ENCODE assay signal across 21 cellular contexts in genomic region chr6:168156742-168157265, GRCh38.
A peak's percentile ranks its signal among the peaks of the same experiment; 100 is the strongest.
DNase-seq lines count a peak whose midpoint lies in the region; ATAC-seq, FAIRE-seq and TF ChIP-seq lines count a peak whose summit lies in the region.
"Had no signal": no experiment of that assay in that cellular context is flagged by ENCODE, and none has a peak within 500 bp of the region (broad histone marks: within the 10 kb centered on the region; RNA-seq: fewer than 3 reads in every experiment).

No MANE protein-coding gene starts in this region.

- ATAC-seq in left colon (peak; percentile 14), GM19452 (IDR thresholded peaks at IDR 0.05; ENCODE audit: unreplicated experiment) (no peak)
- ATAC-seq: activated CD8-positive, alpha-beta T cell treated with anti-CD3 and anti-CD28 coated beads, Interleukin-2, amount 10 ng/mL, durations not matched to agents 7 days and 5 days; stimulated activated naive B cell treated with anti-CD40 and anti-IgM and Interleukin-4, amounts not matched to agents 10 μg/mL and 1 μg/mL and 100 μg/mL, for 72 hours had no signal

- no peaks in the 10 kb centered on the region for H3K79me2 ChIP-seq in astrocyte (ENCODE audit: insufficient read depth, low read length)

- peaks cover 43% of the 10 kb centered on the region for H3K4me1 Mint-ChIP-seq in astrocyte (ENCODE audit: low read depth, unreplicated experiment)
- H3K4me1 Mint-ChIP-seq: B cell; stimulated activated naive B cell treated with anti-CD40 and anti-IgM and Interleukin-4, amounts not matched to agents 10 μg/mL and 1 μg/mL and 100 μg/mL, for 72 hours had no signal

- peak; percentile 43 for FAIRE-seq in astrocyte (lab: Jason Lieb, UNC)
- FAIRE-seq: colon, endometrium, frontal cortex had no signal

- H3K36me3 ChIP-seq in astrocyte (ENCODE audit: insufficient read depth, low read length) (no peaks in the 10 kb centered on the region), skeletal muscle satellite cell (ENCODE audit: insufficient read depth, low read length) (no peaks in the 10 kb centered on the region)
- H3K36me3 ChIP-seq: MG63, thoracic aorta had no signal

- H3K4me3 ChIP-seq in astrocyte (ENCODE audit: insufficient read depth, low read depth, low read length) (no peak overlapping the region), skeletal muscle satellite cell (ENCODE audit: low read length) (no peak overlapping the region)
- H3K4me3 ChIP-seq: MG63, thoracic aorta had no signal

- H3K9me3 Mint-ChIP-seq in astrocyte (ENCODE audit: unreplicated experiment): no peaks in the 10 kb centered on the region
- H3K9me3 Mint-ChIP-seq: activated naive CD4-positive, alpha-beta T cell treated with anti-CD3 and anti-CD28 coated beads, Interleukin-2, amount 50 U/mL, for 72 hours; stimulated activated naive B cell treated with anti-CD40 and anti-IgM and Interleukin-4, amounts not matched to agents 10 μg/mL and 1 μg/mL and 100 μg/mL, for 72 hours; T-helper 1 cell treated with Interleukin-12 subunit alpha and Interleukin-12 subunit beta and Interleukin-4 antibody, amounts not matched to agents 30 μg/mL and 1 μg/mL, for 36 hours had no signal

- peak overlapping the region; percentile 60 for H2AFZ ChIP-seq in astrocyte (ENCODE audit: low read depth, low read length)

- DNase-seq in HEK293T (ENCODE audit: extremely low spot score) (no peak), astrocyte (ENCODE audit: low read depth) (peak; percentile 16), left colon (no peak), posterior vena cava (ENCODE audit: low spot score) (no peak), NCI-H1417 treated with DMSO at 0.1 percent for 48 hours (lab: John Stamatoyannopoulos, UW) (no peak)
- DNase-seq: activated CD8-positive, alpha-beta T cell treated with anti-CD3 and anti-CD28 coated beads, Interleukin-2, amount 10 ng/mL, durations not matched to agents 7 days and 5 days; COR-L47; midbrain; NCI-H146; NCI-H82; stimulated activated naive B cell treated with anti-CD40 and anti-IgM and Interleukin-4, amounts not matched to agents 10 μg/mL and 1 μg/mL and 100 μg/mL, for 72 hours had no signal

- TF ChIP-seq CTCF in astrocyte (IDR thresholded peaks at IDR 0.05; ENCODE audit: insufficient read depth, low read depth, low read length): no peak

- H3K9me3 ChIP-seq in astrocyte (ENCODE audit: insufficient read depth, low read depth, low read length): no peaks in the 10 kb centered on the region
- H3K9me3 ChIP-seq in skeletal muscle satellite cell (replicated peaks; ENCODE audit: low read length): no peaks in the 10 kb centered on the region
- H3K9me3 ChIP-seq: MG63, thoracic aorta had no signal

- H4K20me1 ChIP-seq in astrocyte (ENCODE audit: insufficient read depth, low read length): no peaks in the 10 kb centered on the region

- H3K9ac ChIP-seq in astrocyte (ENCODE audit: low read length) (peak overlapping the region; percentile 64), skeletal muscle satellite cell (ENCODE audit: low read depth, low read length) (peak overlapping the region; percentile 40)

- H3K27me3 ChIP-seq in astrocyte (ENCODE audit: insufficient read depth, low read length) (peaks cover 2% of the 10 kb centered on the region), skeletal muscle satellite cell (ENCODE audit: control insufficient read depth, insufficient read depth, low read length) (no peaks in the 10 kb centered on the region)
- H3K27me3 ChIP-seq: MG63 had no signal

- peak overlapping the region; percentile 93 for H3K27ac Mint-ChIP-seq in astrocyte (ENCODE audit: unreplicated experiment)
- H3K27ac Mint-ChIP-seq: activated CD8-positive, alpha-beta T cell treated with anti-CD3 and anti-CD28 coated beads, Interleukin-2, amount 10 ng/mL, durations not matched to agents 7 days and 5 days; activated naive CD4-positive, alpha-beta T cell treated with anti-CD3 and anti-CD28 coated beads, Interleukin-2, amount 50 U/mL, for 72 hours; B cell; stimulated activated naive B cell treated with anti-CD40 and anti-IgM and Interleukin-4, amounts not matched to agents 10 μg/mL and 1 μg/mL and 100 μg/mL, for 72 hours; T-helper 1 cell treated with Interleukin-12 subunit alpha and Interleukin-12 subunit beta and Interleukin-4 antibody, amounts not matched to agents 30 μg/mL and 1 μg/mL, for 36 hours had no signal

- no peaks in the 10 kb centered on the region for H3K36me3 Mint-ChIP-seq in astrocyte (ENCODE audit: low read depth, unreplicated experiment)
- H3K36me3 Mint-ChIP-seq: activated naive CD4-positive, alpha-beta T cell treated with anti-CD3 and anti-CD28 coated beads, Interleukin-2, amount 50 U/mL, for 72 hours; stimulated activated naive B cell treated with anti-CD40 and anti-IgM and Interleukin-4, amounts not matched to agents 10 μg/mL and 1 μg/mL and 100 μg/mL, for 72 hours had no signal

- intact Hi-C loops in left colon (cut with DNase I, micrococcal nuclease): no loop called here
- intact Hi-C loops in posterior vena cava (cut with DNase I): no loop called here

- H3K27ac ChIP-seq in astrocyte (ENCODE audit: low read depth, low read length): peak overlapping the region; percentile 77
- H3K27ac ChIP-seq: thoracic aorta had no signal

- H3K4me1 ChIP-seq in astrocyte (ENCODE audit: insufficient read depth, low read length) (peaks cover 31% of the 10 kb centered on the region), skeletal muscle satellite cell (ENCODE audit: control insufficient read depth, insufficient read depth, low read length) (peaks cover 21% of the 10 kb centered on the region)

- H3K27me3 Mint-ChIP-seq in astrocyte (ENCODE audit: low read depth, unreplicated experiment): peaks cover 2% of the 10 kb centered on the region

- no peak overlapping the region for H3K4me3 Mint-ChIP-seq in astrocyte (ENCODE audit: unreplicated experiment)
- H3K4me3 Mint-ChIP-seq: activated CD8-positive, alpha-beta T cell treated with anti-CD3 and anti-CD28 coated beads, Interleukin-2, amount 10 ng/mL, durations not matched to agents 7 days and 5 days; B cell; stimulated activated naive B cell treated with anti-CD40 and anti-IgM and Interleukin-4, amounts not matched to agents 10 μg/mL and 1 μg/mL and 100 μg/mL, for 72 hours; T-helper 1 cell treated with Interleukin-12 subunit alpha and Interleukin-12 subunit beta and Interleukin-4 antibody, amounts not matched to agents 30 μg/mL and 1 μg/mL, for 36 hours had no signal

- CTCF ChIA-PET in HEK293T (lab: Yijun Ruan, JAX): interaction anchor here (0.6 to 1.3 kb wide), 4 partner anchors 24 to 806 kb away, joined by 3 to 6 read pairs (median 4); no protein-coding TSS in a partner anchor

- POLR2A ChIA-PET in HEK293T (lab: Yijun Ruan, JAX): interaction anchor here (0.9 to 2.3 kb wide), 5 partner anchors 8 to 157 kb away, joined by 3 to 19 read pairs (median 3); no protein-coding TSS in a partner anchor

- H3K4me2 ChIP-seq in astrocyte (ENCODE audit: low read length) (peak overlapping the region; percentile 77), skeletal muscle satellite cell (ENCODE audit: low read length) (peak overlapping the region; percentile 67)

TF ChIP-seq in HEK293T, 16 proteins besides CTCF, POLR2A, EP300 and RAD21:
- no peak for TF ChIP-seq SP1 (IDR thresholded peaks at IDR 0.05)
- TF ChIP-seq PKNOX1 (IDR thresholded peaks at IDR 0.05): peak; percentile 75
- no peak for TF ChIP-seq ELF4 (IDR thresholded peaks at IDR 0.05)
- TF ChIP-seq BHLHE40 (IDR thresholded peaks at IDR 0.05; ENCODE audit: borderline replicate concordance): no peak
